20 cellular contexts compared by ENCODE assay signal in genomic region chr18:41466436-41467160, GRCh38.
"Had no signal": no experiment of that assay in that cellular context is flagged by ENCODE, and none has a peak within 500 bp of the region (broad histone marks: within the 10 kb centered on the region; RNA-seq: fewer than 3 reads in every experiment).

No MANE protein-coding gene starts in this region.

- H3K4me1 ChIP-seq: colonic mucosa, lower lobe of right lung, pancreas, right lobe of liver had no signal

- H3K9me3 ChIP-seq: colonic mucosa, lower lobe of right lung, pancreas, right lobe of liver, stomach had no signal

- H3K27ac ChIP-seq: colonic mucosa, hepatocyte, lower lobe of right lung, pancreas, right lobe of liver, stomach, WERI-Rb-1 had no signal

- H3K4me2 ChIP-seq: hepatocyte, smooth muscle cell had no signal

- FAIRE-seq: pancreas had no signal

- H3K4me3 ChIP-seq: colonic mucosa, hepatocyte, lower lobe of right lung, pancreas, right lobe of liver, smooth muscle cell, stomach had no signal

- H2AFZ ChIP-seq: hepatocyte had no signal

- DNase-seq: activated CD4-positive, alpha-beta T cell treated with anti-CD3 and anti-CD28 coated beads, Interleukin-2, amount 50 U/mL, for 4 hours; activated effector memory CD4-positive, alpha-beta T cell treated with anti-CD3 and anti-CD28 coated beads, Interleukin-2, amount 50 U/mL, for 16 hours; activated T-cell treated with anti-CD3 and anti-CD28 coated beads, Interleukin-2, amount 50 U/mL, for 72 hours; amygdala; central memory CD4-positive, alpha-beta T cell; colonic mucosa; islet precursor cell; lower lobe of right lung; naive thymus-derived CD8-positive, alpha-beta T cell; pancreas; right lobe of liver; stimulated activated CD4-positive, alpha-beta T cell treated with anti-CD3 and anti-CD28 coated beads, Interleukin-4, amount 100 ng/mL, for 1 hour; stomach; T-helper 17 cell; WERI-Rb-1 had no signal

- ATAC-seq: activated T-cell treated with anti-CD3 and anti-CD28 coated beads, Interleukin-2, amount 50 U/mL, for 72 hours; lower lobe of right lung; naive thymus-derived CD8-positive, alpha-beta T cell; pancreas; right lobe of liver; T-helper 17 cell had no signal

- H3K9me3 Mint-ChIP-seq: type B pancreatic cell had no signal

- H3K27ac Mint-ChIP-seq: activated naive CD4-positive, alpha-beta T cell treated with anti-CD3 and anti-CD28 coated beads, Interleukin-2, amount 50 U/mL, for 24 hours; activated T-cell treated with anti-CD3 and anti-CD28 coated beads, Interleukin-2, amount 50 U/mL, for 72 hours; brain; naive thymus-derived CD8-positive, alpha-beta T cell; T-helper 17 cell had no signal

- H3K36me3 ChIP-seq: colonic mucosa, lower lobe of right lung, pancreas, right lobe of liver, stomach, WERI-Rb-1 had no signal

- H3K4me3 Mint-ChIP-seq: activated naive CD4-positive, alpha-beta T cell treated with anti-CD3 and anti-CD28 coated beads, Interleukin-2, amount 50 U/mL, for 24 hours; activated T-cell treated with anti-CD3 and anti-CD28 coated beads, Interleukin-2, amount 50 U/mL, for 72 hours; brain; T-helper 17 cell; type B pancreatic cell had no signal

- H3K36me3 Mint-ChIP-seq: activated naive CD4-positive, alpha-beta T cell treated with anti-CD3 and anti-CD28 coated beads, Interleukin-2, amount 50 U/mL, for 24 hours; naive thymus-derived CD8-positive, alpha-beta T cell; type B pancreatic cell had no signal

- H3K27me3 Mint-ChIP-seq: activated naive CD4-positive, alpha-beta T cell treated with anti-CD3 and anti-CD28 coated beads, Interleukin-2, amount 50 U/mL, for 24 hours; T-helper 17 cell; type B pancreatic cell had no signal

- H3K27me3 ChIP-seq: colonic mucosa, hepatocyte, pancreas, right lobe of liver, stomach had no signal

- H3K79me2 ChIP-seq: hepatocyte had no signal

- H3K4me1 Mint-ChIP-seq: activated naive CD4-positive, alpha-beta T cell treated with anti-CD3 and anti-CD28 coated beads, Interleukin-2, amount 50 U/mL, for 24 hours; brain; naive thymus-derived CD8-positive, alpha-beta T cell; T-helper 17 cell had no signal
